Comparison of ENCODE assay signal across 1 cellular context in the genomic region with DNA sequence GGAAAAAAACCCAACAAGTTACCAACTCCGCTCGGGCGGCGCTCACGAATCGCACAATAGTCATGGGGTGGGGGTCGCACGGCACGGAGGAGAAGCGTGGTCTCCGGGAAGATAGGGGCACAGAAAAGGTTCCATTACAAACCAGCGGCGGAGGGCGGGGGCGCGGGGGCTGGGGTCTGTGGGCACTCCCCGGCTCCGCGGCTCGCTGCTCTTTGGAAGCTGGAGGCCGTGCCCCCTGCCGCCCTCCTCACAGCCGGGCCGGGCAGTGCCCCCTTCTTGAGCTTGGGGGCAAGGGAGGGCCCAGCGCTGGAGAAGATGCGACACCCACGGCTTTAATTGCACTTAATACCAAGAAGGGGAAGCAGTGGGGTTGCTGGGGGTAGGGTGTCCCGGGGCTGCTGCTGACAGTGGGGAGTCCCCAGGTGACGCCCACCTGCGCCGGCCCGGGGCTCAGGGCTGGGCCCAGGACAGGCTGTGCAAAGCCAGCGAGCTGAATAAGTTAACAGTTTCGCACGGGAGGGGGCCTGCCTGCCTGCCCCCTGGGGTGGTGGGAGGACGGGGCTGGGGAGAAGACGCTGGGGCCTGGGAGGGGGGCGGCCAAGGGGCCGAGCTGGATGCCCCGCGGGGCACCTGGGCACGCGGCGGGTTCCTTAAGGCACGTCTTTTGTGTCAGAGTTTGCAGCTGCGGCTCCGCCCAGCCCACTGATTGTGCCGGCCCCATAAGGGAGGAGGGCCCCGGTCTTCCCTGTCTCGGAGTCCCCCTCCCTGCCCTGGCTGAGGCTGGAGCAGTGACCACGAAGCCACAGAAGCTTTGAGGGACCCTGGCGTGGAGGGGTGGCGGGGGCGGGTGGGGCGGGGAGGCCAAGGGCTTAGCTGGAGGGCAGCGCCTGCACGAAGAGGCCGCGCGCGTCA.
TF ChIP-seq lines count a peak whose summit lies in the region.

No MANE protein-coding gene starts in this region.

TF ChIP-seq in GM23338, 12 proteins besides CTCF, POLR2A, EP300 and RAD21 (continued from another document):
- TF ChIP-seq POLR2AphosphoS5 (IDR thresholded peaks at IDR 0.05; ENCODE audit: low read depth) (peak; percentile 42), ZNF114 (CRISPR knock-in tag; IDR thresholded peaks at IDR 0.05) (no peak)
- TF ChIP-seq, protein P1, sequence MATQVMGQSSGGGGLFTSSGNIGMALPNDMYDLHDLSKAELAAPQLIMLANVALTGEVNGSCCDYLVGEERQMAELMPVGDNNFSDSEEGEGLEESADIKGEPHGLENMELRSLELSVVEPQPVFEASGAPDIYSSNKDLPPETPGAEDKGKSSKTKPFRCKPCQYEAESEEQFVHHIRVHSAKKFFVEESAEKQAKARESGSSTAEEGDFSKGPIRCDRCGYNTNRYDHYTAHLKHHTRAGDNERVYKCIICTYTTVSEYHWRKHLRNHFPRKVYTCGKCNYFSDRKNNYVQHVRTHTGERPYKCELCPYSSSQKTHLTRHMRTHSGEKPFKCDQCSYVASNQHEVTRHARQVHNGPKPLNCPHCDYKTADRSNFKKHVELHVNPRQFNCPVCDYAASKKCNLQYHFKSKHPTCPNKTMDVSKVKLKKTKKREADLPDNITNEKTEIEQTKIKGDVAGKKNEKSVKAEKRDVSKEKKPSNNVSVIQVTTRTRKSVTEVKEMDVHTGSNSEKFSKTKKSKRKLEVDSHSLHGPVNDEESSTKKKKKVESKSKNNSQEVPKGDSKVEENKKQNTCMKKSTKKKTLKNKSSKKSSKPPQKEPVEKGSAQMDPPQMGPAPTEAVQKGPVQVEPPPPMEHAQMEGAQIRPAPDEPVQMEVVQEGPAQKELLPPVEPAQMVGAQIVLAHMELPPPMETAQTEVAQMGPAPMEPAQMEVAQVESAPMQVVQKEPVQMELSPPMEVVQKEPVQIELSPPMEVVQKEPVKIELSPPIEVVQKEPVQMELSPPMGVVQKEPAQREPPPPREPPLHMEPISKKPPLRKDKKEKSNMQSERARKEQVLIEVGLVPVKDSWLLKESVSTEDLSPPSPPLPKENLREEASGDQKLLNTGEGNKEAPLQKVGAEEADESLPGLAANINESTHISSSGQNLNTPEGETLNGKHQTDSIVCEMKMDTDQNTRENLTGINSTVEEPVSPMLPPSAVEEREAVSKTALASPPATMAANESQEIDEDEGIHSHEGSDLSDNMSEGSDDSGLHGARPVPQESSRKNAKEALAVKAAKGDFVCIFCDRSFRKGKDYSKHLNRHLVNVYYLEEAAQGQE (IDR thresholded peaks at IDR 0.05; ENCODE audit: unreplicated experiment) = no peak
